ENCODE assay signal across 2 cellular contexts in genomic region chr2:238092486-238093035, GRCh38.
TF ChIP-seq lines count a peak whose summit lies in the region.

No MANE protein-coding gene starts in this region.

TF ChIP-seq in SK-N-SH, 30 proteins besides CTCF, POLR2A, EP300 and RAD21 (continued from another document):
- TF ChIP-seq, protein P1, sequence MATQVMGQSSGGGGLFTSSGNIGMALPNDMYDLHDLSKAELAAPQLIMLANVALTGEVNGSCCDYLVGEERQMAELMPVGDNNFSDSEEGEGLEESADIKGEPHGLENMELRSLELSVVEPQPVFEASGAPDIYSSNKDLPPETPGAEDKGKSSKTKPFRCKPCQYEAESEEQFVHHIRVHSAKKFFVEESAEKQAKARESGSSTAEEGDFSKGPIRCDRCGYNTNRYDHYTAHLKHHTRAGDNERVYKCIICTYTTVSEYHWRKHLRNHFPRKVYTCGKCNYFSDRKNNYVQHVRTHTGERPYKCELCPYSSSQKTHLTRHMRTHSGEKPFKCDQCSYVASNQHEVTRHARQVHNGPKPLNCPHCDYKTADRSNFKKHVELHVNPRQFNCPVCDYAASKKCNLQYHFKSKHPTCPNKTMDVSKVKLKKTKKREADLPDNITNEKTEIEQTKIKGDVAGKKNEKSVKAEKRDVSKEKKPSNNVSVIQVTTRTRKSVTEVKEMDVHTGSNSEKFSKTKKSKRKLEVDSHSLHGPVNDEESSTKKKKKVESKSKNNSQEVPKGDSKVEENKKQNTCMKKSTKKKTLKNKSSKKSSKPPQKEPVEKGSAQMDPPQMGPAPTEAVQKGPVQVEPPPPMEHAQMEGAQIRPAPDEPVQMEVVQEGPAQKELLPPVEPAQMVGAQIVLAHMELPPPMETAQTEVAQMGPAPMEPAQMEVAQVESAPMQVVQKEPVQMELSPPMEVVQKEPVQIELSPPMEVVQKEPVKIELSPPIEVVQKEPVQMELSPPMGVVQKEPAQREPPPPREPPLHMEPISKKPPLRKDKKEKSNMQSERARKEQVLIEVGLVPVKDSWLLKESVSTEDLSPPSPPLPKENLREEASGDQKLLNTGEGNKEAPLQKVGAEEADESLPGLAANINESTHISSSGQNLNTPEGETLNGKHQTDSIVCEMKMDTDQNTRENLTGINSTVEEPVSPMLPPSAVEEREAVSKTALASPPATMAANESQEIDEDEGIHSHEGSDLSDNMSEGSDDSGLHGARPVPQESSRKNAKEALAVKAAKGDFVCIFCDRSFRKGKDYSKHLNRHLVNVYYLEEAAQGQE (IDR thresholded peaks at IDR 0.05; ENCODE audit: low read depth, low read length) = no peak
- no peak for TF ChIP-seq NFIC (IDR thresholded peaks at IDR 0.05; ENCODE audit: borderline replicate concordance)
- TF ChIP-seq, protein P2, sequence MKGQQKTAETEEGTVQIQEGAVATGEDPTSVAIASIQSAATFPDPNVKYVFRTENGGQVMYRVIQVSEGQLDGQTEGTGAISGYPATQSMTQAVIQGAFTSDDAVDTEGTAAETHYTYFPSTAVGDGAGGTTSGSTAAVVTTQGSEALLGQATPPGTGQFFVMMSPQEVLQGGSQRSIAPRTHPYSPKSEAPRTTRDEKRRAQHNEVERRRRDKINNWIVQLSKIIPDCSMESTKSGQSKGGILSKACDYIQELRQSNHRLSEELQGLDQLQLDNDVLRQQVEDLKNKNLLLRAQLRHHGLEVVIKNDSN (IDR thresholded peaks at IDR 0.05; ENCODE audit: borderline replicate concordance, low read depth) = no peak
- TF ChIP-seq, protein P3, sequence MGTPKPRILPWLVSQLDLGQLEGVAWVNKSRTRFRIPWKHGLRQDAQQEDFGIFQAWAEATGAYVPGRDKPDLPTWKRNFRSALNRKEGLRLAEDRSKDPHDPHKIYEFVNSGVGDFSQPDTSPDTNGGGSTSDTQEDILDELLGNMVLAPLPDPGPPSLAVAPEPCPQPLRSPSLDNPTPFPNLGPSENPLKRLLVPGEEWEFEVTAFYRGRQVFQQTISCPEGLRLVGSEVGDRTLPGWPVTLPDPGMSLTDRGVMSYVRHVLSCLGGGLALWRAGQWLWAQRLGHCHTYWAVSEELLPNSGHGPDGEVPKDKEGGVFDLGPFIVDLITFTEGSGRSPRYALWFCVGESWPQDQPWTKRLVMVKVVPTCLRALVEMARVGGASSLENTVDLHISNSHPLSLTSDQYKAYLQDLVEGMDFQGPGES (IDR thresholded peaks at IDR 0.05; ENCODE audit: low read depth, low read length) = no peak
- no peak for TF ChIP-seq FOXJ3 (CRISPR knock-in tag; IDR thresholded peaks at IDR 0.05)
- TF ChIP-seq TAF1 (IDR thresholded peaks at IDR 0.05; ENCODE audit: borderline replicate concordance, low read depth, low read length) = no peak
- no peak for TF ChIP-seq GATA2 (CRISPR knock-in tag; IDR thresholded peaks at IDR 0.05)
- TF ChIP-seq ELF1 (IDR thresholded peaks at IDR 0.05) = no peak
- no peak for TF ChIP-seq EZH2phosphoT487 (IDR thresholded peaks at IDR 0.05; ENCODE audit: borderline replicate concordance, low read depth)
- no peak for TF ChIP-seq NRF1 (IDR thresholded peaks at IDR 0.05; ENCODE audit: low read depth, low read length)
- no peak for TF ChIP-seq TCF12 (IDR thresholded peaks at IDR 0.05)

TF ChIP-seq in SK-N-SH treated with all-trans-retinoic acid at 6 μM for 48 hours, 23 proteins besides CTCF, POLR2A, EP300 and RAD21 (continued from another document):
- TF ChIP-seq TSHZ2 (CRISPR knock-in tag; IDR thresholded peaks at IDR 0.05) = no peak
- TF ChIP-seq ESRRG (CRISPR knock-in tag; IDR thresholded peaks at IDR 0.05) = no peak
- no peak for TF ChIP-seq SNAI2 (CRISPR knock-in tag; IDR thresholded peaks at IDR 0.05)
- no peak for TF ChIP-seq ARNTL (CRISPR knock-in tag; IDR thresholded peaks at IDR 0.05; ENCODE audit: borderline replicate concordance, low read depth)
- TF ChIP-seq, protein P4, sequence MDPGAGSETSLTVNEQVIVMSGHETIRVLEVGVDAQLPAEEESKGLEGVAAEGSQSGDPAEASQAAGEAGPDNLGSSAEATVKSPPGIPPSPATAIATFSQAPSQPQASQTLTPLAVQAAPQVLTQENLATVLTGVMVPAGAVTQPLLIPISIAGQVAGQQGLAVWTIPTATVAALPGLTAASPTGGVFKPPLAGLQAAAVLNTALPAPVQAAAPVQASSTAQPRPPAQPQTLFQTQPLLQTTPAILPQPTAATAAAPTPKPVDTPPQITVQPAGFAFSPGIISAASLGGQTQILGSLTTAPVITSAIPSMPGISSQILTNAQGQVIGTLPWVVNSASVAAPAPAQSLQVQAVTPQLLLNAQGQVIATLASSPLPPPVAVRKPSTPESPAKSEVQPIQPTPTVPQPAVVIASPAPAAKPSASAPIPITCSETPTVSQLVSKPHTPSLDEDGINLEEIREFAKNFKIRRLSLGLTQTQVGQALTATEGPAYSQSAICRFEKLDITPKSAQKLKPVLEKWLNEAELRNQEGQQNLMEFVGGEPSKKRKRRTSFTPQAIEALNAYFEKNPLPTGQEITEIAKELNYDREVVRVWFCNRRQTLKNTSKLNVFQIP (CRISPR knock-in tag; IDR thresholded peaks at IDR 0.05; ENCODE audit: borderline replicate concordance, low read depth) = no peak
- no peak for TF ChIP-seq ZC3H10 (CRISPR knock-in tag; IDR thresholded peaks at IDR 0.05)
- no peak for TF ChIP-seq OSR1 (CRISPR knock-in tag; IDR thresholded peaks at IDR 0.05)
- TF ChIP-seq GLIS3 (CRISPR knock-in tag; IDR thresholded peaks at IDR 0.05) = no peak
- TF ChIP-seq ZNF565 (CRISPR knock-in tag; conservative IDR thresholded peaks at IDR 0.05; ENCODE audit: low read depth) = no peak
- no peak for TF ChIP-seq TOX (CRISPR knock-in tag; IDR thresholded peaks at IDR 0.05; ENCODE audit: borderline replicate concordance)
- TF ChIP-seq ZNF70 (CRISPR knock-in tag; IDR thresholded peaks at IDR 0.05) = no peak
